Comparison of ENCODE assay signal across 29 cellular contexts in genomic region chr11:40337118-40337517, GRCh38.
DNase-seq lines count a peak whose midpoint lies in the region; ATAC-seq, FAIRE-seq and TF ChIP-seq lines count a peak whose summit lies in the region.
"Had no signal": no experiment of that assay in that cellular context is flagged by ENCODE, and none has a peak within 500 bp of the region (broad histone marks: within the 10 kb centered on the region; RNA-seq: fewer than 3 reads in every experiment).

No MANE protein-coding gene starts in this region.

- H3K27me3 ChIP-seq in astrocyte (ENCODE audit: insufficient read depth, low read length): no peaks in the 10 kb centered on the region
- H3K27me3 ChIP-seq: BE2C, cardiac muscle cell, gastrocnemius medialis, hepatocyte, suprapubic skin, upper lobe of right lung had no signal

- peak; percentile 59 for DNase-seq in EH (ENCODE audit: low read depth)
- DNase-seq in M059J (ENCODE audit: low read depth): peak; percentile 56
- DNase-seq in astrocyte (ENCODE audit: low read depth): peak; percentile 82
- peak; percentile 36 for DNase-seq in fibroblast of villous mesenchyme (ENCODE audit: low read depth)
- no peak for DNase-seq in GM12891 (ENCODE audit: insufficient read length, low spot score)
- no peak for DNase-seq in Right ventricle myocardium inferior (ENCODE audit: missing footprints)
- DNase-seq: activated CD4-positive, alpha-beta T cell treated with anti-CD3 and anti-CD28 coated beads for 36 hours; activated CD8-positive, alpha-beta memory T cell treated with anti-CD3 and anti-CD28 coated beads for 24 hours; activated T-cell treated with anti-CD3 and anti-CD28 coated beads, Interleukin-2, amount 50 U/mL, for 1 hour; BE2C; cortex of kidney; DMS53; gastrocnemius medialis; GF-D8; NCI-H1092; NCI-H187 treated with DMSO at 0.1 percent for 48 hours; NCI-H526 treated with DMSO at 0.1 percent for 48 hours; posterior cingulate gyrus; RPMI8226; stimulated activated CD4-positive, alpha-beta T cell treated with anti-CD3 and anti-CD28 coated beads, Interleukin-15, amount 100 ng/mL, for 24 hours; stimulated activated naive CD4-positive, alpha-beta T cell; upper lobe of right lung had no signal

- no peaks in the 10 kb centered on the region for H3K27me3 Mint-ChIP-seq in astrocyte (ENCODE audit: low read depth, unreplicated experiment)
- H3K27me3 Mint-ChIP-seq: activated CD4-positive, alpha-beta T cell treated with anti-CD3 and anti-CD28 coated beads for 36 hours; memory B cell had no signal

- TF ChIP-seq CTCF in astrocyte (IDR thresholded peaks at IDR 0.05; ENCODE audit: insufficient read depth, low read depth, low read length) (no peak), fibroblast of villous mesenchyme (IDR thresholded peaks at IDR 0.05; ENCODE audit: insufficient read depth, low read depth, low read length) (no peak)

- H3K27ac Mint-ChIP-seq in astrocyte (ENCODE audit: unreplicated experiment): no peak overlapping the region
- H3K27ac Mint-ChIP-seq: activated CD4-positive, alpha-beta T cell treated with anti-CD3 and anti-CD28 coated beads for 36 hours; memory B cell had no signal

- H2AFZ ChIP-seq in astrocyte (ENCODE audit: low read depth, low read length): peak overlapping the region; percentile 20
- H2AFZ ChIP-seq: hepatocyte had no signal

- H3K4me1 Mint-ChIP-seq in astrocyte (ENCODE audit: low read depth, unreplicated experiment): peaks cover 7% of the 10 kb centered on the region
- H3K4me1 Mint-ChIP-seq: activated CD4-positive, alpha-beta T cell treated with anti-CD3 and anti-CD28 coated beads for 36 hours; memory B cell had no signal

- no peak overlapping the region for H3K4me2 ChIP-seq in astrocyte (ENCODE audit: low read length)
- H3K4me2 ChIP-seq: hepatocyte had no signal

- no peaks in the 10 kb centered on the region for H3K9me3 ChIP-seq in astrocyte (ENCODE audit: insufficient read depth, low read depth, low read length)
- H3K9me3 ChIP-seq: BE2C, gastrocnemius medialis, suprapubic skin, upper lobe of right lung had no signal

- no peak overlapping the region for H3K9ac ChIP-seq in astrocyte (ENCODE audit: low read length)

- no peaks in the 10 kb centered on the region for H3K36me3 Mint-ChIP-seq in astrocyte (ENCODE audit: low read depth, unreplicated experiment)
- H3K36me3 Mint-ChIP-seq: memory B cell had no signal

- no peaks in the 10 kb centered on the region for H4K20me1 ChIP-seq in astrocyte (ENCODE audit: insufficient read depth, low read length)

- no peak for FAIRE-seq in astrocyte (lab: Jason Lieb, UNC)
- FAIRE-seq in GM12891 (lab: Jason Lieb, UNC): no peak

- peaks cover 4% of the 10 kb centered on the region for H3K4me1 ChIP-seq in astrocyte (ENCODE audit: insufficient read depth, low read length)
- H3K4me1 ChIP-seq: BE2C, gastrocnemius medialis, suprapubic skin, upper lobe of right lung had no signal

- H3K4me3 Mint-ChIP-seq in astrocyte (ENCODE audit: unreplicated experiment): no peak overlapping the region
- H3K4me3 Mint-ChIP-seq: activated CD4-positive, alpha-beta T cell treated with anti-CD3 and anti-CD28 coated beads for 36 hours; memory B cell had no signal

- H3K4me3 ChIP-seq in astrocyte (ENCODE audit: insufficient read depth, low read depth, low read length) (no peak overlapping the region), fibroblast of villous mesenchyme (ENCODE audit: low read depth, low read length) (no peak overlapping the region)
- H3K4me3 ChIP-seq: cardiac muscle cell, gastrocnemius medialis, hepatocyte, suprapubic skin, upper lobe of right lung had no signal

- no peak for TF ChIP-seq POLR2A in GM12891 (IDR thresholded peaks at IDR 0.05; ENCODE audit: low read depth, low read length)

- peaks cover 1% of the 10 kb centered on the region for H3K9me3 Mint-ChIP-seq in astrocyte (ENCODE audit: unreplicated experiment)

- intact Hi-C loops in Right ventricle myocardium inferior (cut with DNase I): no loop called here

- H3K27ac ChIP-seq in astrocyte (ENCODE audit: low read depth, low read length): no peak overlapping the region
- H3K27ac ChIP-seq: cardiac muscle cell, gastrocnemius medialis, hepatocyte, suprapubic skin, upper lobe of right lung had no signal

- H3K79me2 ChIP-seq in astrocyte (ENCODE audit: insufficient read depth, low read length): no peaks in the 10 kb centered on the region
- H3K79me2 ChIP-seq: hepatocyte had no signal

- no peaks in the 10 kb centered on the region for H3K36me3 ChIP-seq in astrocyte (ENCODE audit: insufficient read depth, low read length)
- H3K36me3 ChIP-seq: BE2C, cardiac muscle cell, gastrocnemius medialis, suprapubic skin, upper lobe of right lung had no signal

- ATAC-seq in GM18517 (IDR thresholded peaks at IDR 0.05; ENCODE audit: unreplicated experiment) (no peak), GM21737 (IDR thresholded peaks at IDR 0.05; ENCODE audit: unreplicated experiment) (no peak), Right ventricle myocardium inferior (no peak)
- ATAC-seq: activated CD4-positive, alpha-beta T cell treated with anti-CD3 and anti-CD28 coated beads for 36 hours; esophagus mucosa; gastrocnemius medialis; upper lobe of right lung had no signal

TF ChIP-seq in GM12891, 5 proteins besides CTCF, POLR2A, EP300 and RAD21:
- TF ChIP-seq SPI1 (IDR thresholded peaks at IDR 0.05; ENCODE audit: low read depth, low read length) (no peak), PAX5 (IDR thresholded peaks at IDR 0.05; ENCODE audit: insufficient read depth, low read length, severe bottlenecking) (no peak), TAF1 (IDR thresholded peaks at IDR 0.05; ENCODE audit: low read depth, low read length) (no peak), POU2F2 (IDR thresholded peaks at IDR 0.05; ENCODE audit: low read depth, low read length) (no peak), POLR2AphosphoS5 (IDR thresholded peaks at IDR 0.05; ENCODE audit: low read depth, low read length) (no peak)

Comparison
In these comparisons a context has a peak if more than half of its experiments do, and no peak if none do; other contexts are left out.
1. DNase-seq: peak in EH (single experiment), M059J (single experiment), astrocyte (single experiment) and fibroblast of villous mesenchyme (single experiment); none in GM12891 (single experiment) and Right ventricle myocardium inferior (single experiment).